Comparison of ENCODE assay signal across 9 cellular contexts in the genomic region with DNA sequence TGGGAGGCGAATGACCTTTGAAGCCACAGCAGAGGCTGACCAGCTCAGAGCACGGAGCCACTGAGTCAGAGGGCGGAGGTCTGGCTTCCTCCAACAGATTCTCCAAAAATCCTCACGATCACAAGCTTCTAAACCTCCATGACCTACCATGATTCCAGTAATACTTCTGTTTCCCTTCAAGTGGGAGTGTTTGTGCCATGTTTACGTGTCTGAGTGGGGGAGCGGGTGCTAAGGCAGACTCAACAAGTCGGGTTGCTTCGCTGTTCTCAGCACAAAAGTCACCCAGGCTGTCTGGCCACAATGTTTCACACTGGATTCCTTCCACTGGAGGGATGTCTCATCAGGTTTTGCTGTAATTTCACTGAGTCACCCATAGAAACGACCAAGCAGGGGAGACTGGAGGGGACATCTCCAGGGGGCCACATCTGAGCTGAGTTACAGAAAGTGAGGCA.
DNase-seq lines count a peak whose midpoint lies in the region; ATAC-seq and TF ChIP-seq lines count a peak whose summit lies in the region.
"Had no signal": no experiment of that assay in that cellular context is flagged by ENCODE, and none has a peak within 500 bp of the region (broad histone marks: within the 10 kb centered on the region; RNA-seq: fewer than 3 reads in every experiment).

No MANE protein-coding gene starts in this region.

- peak overlapping the region; percentile 5 for H3K27ac Mint-ChIP-seq in T-helper 2 cell treated with Interferon-gamma antibody and Interleukin-4, amounts not matched to agents 5 μg/mL and 100 μg/mL, for 36 hours
- H3K27ac Mint-ChIP-seq: T-helper 1 cell treated with Interleukin-12 subunit alpha and Interleukin-12 subunit beta and Interleukin-4 antibody, amounts not matched to agents 30 μg/mL and 1 μg/mL, for 36 hours had no signal

- H3K4me1 Mint-ChIP-seq in T-helper 2 cell treated with Interferon-gamma antibody and Interleukin-4, amounts not matched to agents 5 μg/mL and 100 μg/mL, for 36 hours (ENCODE audit: low read depth) = peaks cover 18% of the 10 kb centered on the region

- ATAC-seq in GM21619 (IDR thresholded peaks at IDR 0.05; ENCODE audit: unreplicated experiment) (no peak), GM18517 (IDR thresholded peaks at IDR 0.05; ENCODE audit: unreplicated experiment) (no peak), HG03025 (IDR thresholded peaks at IDR 0.05; ENCODE audit: low FRiP score, unreplicated experiment) (no peak)

- H3K27me3 Mint-ChIP-seq in T-helper 2 cell treated with Interferon-gamma antibody and Interleukin-4, amounts not matched to agents 5 μg/mL and 100 μg/mL, for 36 hours (ENCODE audit: low read depth) = no peaks in the 10 kb centered on the region

- peak; percentile 68 for TF ChIP-seq CTCF in fibroblast of mammary gland (conservative IDR thresholded peaks at IDR 0.05; ENCODE audit: control insufficient read depth, insufficient read depth, low read depth, low read length)

- peaks cover 12% of the 10 kb centered on the region for H3K36me3 Mint-ChIP-seq in T-helper 2 cell treated with Interferon-gamma antibody and Interleukin-4, amounts not matched to agents 5 μg/mL and 100 μg/mL, for 36 hours (ENCODE audit: low read depth)

- H3K9me3 Mint-ChIP-seq in T-helper 2 cell treated with Interferon-gamma antibody and Interleukin-4, amounts not matched to agents 5 μg/mL and 100 μg/mL, for 36 hours = no peaks in the 10 kb centered on the region
- H3K9me3 Mint-ChIP-seq: T-helper 1 cell treated with Interleukin-12 subunit alpha and Interleukin-12 subunit beta and Interleukin-4 antibody, amounts not matched to agents 30 μg/mL and 1 μg/mL, for 36 hours had no signal

- peak; percentile 100 for DNase-seq in GM04503 (ENCODE audit: low read depth)
- no peak for DNase-seq in T-helper 2 cell treated with Interferon-gamma antibody and Interleukin-4, amounts not matched to agents 5 μg/mL and 100 μg/mL, for 36 hours (ENCODE audit: low spot score)
- DNase-seq in fibroblast of mammary gland (ENCODE audit: low read depth) = peak; percentile 99
- DNase-seq in smooth muscle cell of the brain vasculature (ENCODE audit: low read depth, low spot score) = peak; percentile 70
- DNase-seq in GDM1 (lab: John Stamatoyannopoulos, UW) = no peak

- no peak overlapping the region for H3K4me3 Mint-ChIP-seq in T-helper 2 cell treated with Interferon-gamma antibody and Interleukin-4, amounts not matched to agents 5 μg/mL and 100 μg/mL, for 36 hours
- H3K4me3 Mint-ChIP-seq: T-helper 1 cell treated with Interleukin-12 subunit alpha and Interleukin-12 subunit beta and Interleukin-4 antibody, amounts not matched to agents 30 μg/mL and 1 μg/mL, for 36 hours had no signal

- no peak overlapping the region for H3K4me3 ChIP-seq in fibroblast of mammary gland (ENCODE audit: control insufficient read depth, low read depth, low read length)

Comparison
In these comparisons a context has a peak if more than half of its experiments do, and no peak if none do; other contexts are left out.
1. DNase-seq: peak in GM04503 (single experiment), fibroblast of mammary gland (single experiment) and smooth muscle cell of the brain vasculature (single experiment); none in T-helper 2 cell treated with Interferon-gamma antibody and Interleukin-4, amounts not matched to agents 5 μg/mL and 100 μg/mL, for 36 hours (single experiment) and GDM1 (single experiment).